In genomic region chr16:79653337-79654000, GRCh38 we compare ENCODE assay signal across 14 cellular contexts. TPM values are rescaled to one million over a fixed set of nuclear protein-coding genes. Genes with fewer than 3 reads are reported as not detected.
DNase-seq lines count a peak whose midpoint lies in the region; ATAC-seq, FAIRE-seq and TF ChIP-seq lines count a peak whose summit lies in the region.
"Had no signal": no experiment of that assay in that cellular context is flagged by ENCODE, and none has a peak within 500 bp of the region (broad histone marks: within the 10 kb centered on the region; RNA-seq: fewer than 3 reads in every experiment).

No MANE protein-coding gene starts in this region.

- TF ChIP-seq CTCF in SK-N-SH (IDR thresholded peaks at IDR 0.05) (no peak), K562 (IDR thresholded peaks at IDR 0.05 in 2 of 3, conservative IDR thresholded peaks at IDR 0.05 in 1 of 3; ENCODE audit: insufficient read depth in 2 of 3, low read depth in 1 of 3, low read length in 3 of 3) (no peak), thyroid gland (IDR thresholded peaks at IDR 0.05) (no peak), D721Med (IDR thresholded peaks at IDR 0.05; ENCODE audit: insufficient read depth, missing control alignments) (no peak)

- POLR2A ChIA-PET in SK-N-SH (lab: Yijun Ruan, JAX), result interaction anchor here (0.7 kb wide), 1 partner anchor 103 kb away, joined by 3 read pairs; no protein-coding TSS in a partner anchor
- POLR2A ChIA-PET in K562 (lab: Yijun Ruan, JAX), result interaction anchor here (0.9 to 1.2 kb wide), 3 partner anchors 12 to 192 kb away, joined by 3 to 8 read pairs (median 4); no protein-coding TSS in a partner anchor

- no peaks in the 10 kb centered on the region for H3K36me3 ChIP-seq in SK-N-SH (replicated peaks in 1 of 2; ENCODE audit: control insufficient read depth in 1 of 2, insufficient read depth in 2 of 2, low read length in 1 of 2)
- no peaks in the 10 kb centered on the region for H3K36me3 ChIP-seq in K562 (ENCODE audit: control insufficient read depth, insufficient read depth, low read length)
- no peaks in the 10 kb centered on the region for H3K36me3 ChIP-seq in thyroid gland
- H3K36me3 ChIP-seq: Peyer's patch had no signal

- H3K4me3 ChIP-seq in SK-N-SH (ENCODE audit: low read depth in 2 of 2, low read length in 1 of 2) (no peak overlapping the region), K562 (no peak overlapping the region), right cardiac atrium (ENCODE audit: low read length) (no peak overlapping the region), thyroid gland (replicated peaks in 1 of 3) (no peak overlapping the region)
- H3K4me3 ChIP-seq: Peyer's patch had no signal

- peaks cover 0 to 15% of the 10 kb centered on the region in 2 experiments; a peak in 1 of 4 replicates for H3K4me1 ChIP-seq in SK-N-SH (ENCODE audit: control insufficient read depth in 1 of 2, insufficient read depth in 2 of 2, low read depth in 1 of 2, low read length in 1 of 2)
- peaks cover 0 to 3% of the 10 kb centered on the region in 2 experiments; a peak in 2 of 5 replicates for H3K4me1 ChIP-seq in K562 (replicated peaks in 1 of 2; ENCODE audit: control insufficient read depth in 2 of 2, insufficient read depth in 2 of 2, low read length in 2 of 2)
- peaks cover 2% of the 10 kb centered on the region for H3K4me1 ChIP-seq in right cardiac atrium (ENCODE audit: control insufficient read depth, insufficient read depth, low read length)
- peaks cover 36 to 50% of the 10 kb centered on the region in 2 donors for H3K4me1 ChIP-seq in thyroid gland
- H3K4me1 ChIP-seq: Peyer's patch had no signal

- H3K9me1 ChIP-seq in K562 (ENCODE audit: control insufficient read depth, insufficient read depth, low read length), result no peaks in the 10 kb centered on the region

- TF ChIP-seq POLR2A in K562 (conservative IDR thresholded peaks at IDR 0.05), result no peak
- TF ChIP-seq POLR2A in thyroid gland (IDR thresholded peaks at IDR 0.05), result no peak

- FAIRE-seq in K562 (lab: Jason Lieb, UNC), result no peak
- no peak for FAIRE-seq in D721Med (lab: Jason Lieb, UNC)

- no TSS peak for BruUV-seq in K562 (replicated peaks; lab: Mats Ljungman, UMichigan)

- no peaks in the 10 kb centered on the region for H3K9me3 ChIP-seq in SK-N-SH
- H3K9me3 ChIP-seq in K562 (replicated peaks; ENCODE audit: control insufficient read depth, insufficient read depth, low read depth, low read length), result no peaks in the 10 kb centered on the region
- H3K9me3 ChIP-seq in right cardiac atrium (ENCODE audit: control insufficient read depth, low read length), result no peaks in the 10 kb centered on the region
- H3K9me3 ChIP-seq in thyroid gland, result no peaks in the 10 kb centered on the region
- H3K9me3 ChIP-seq: Peyer's patch had no signal

- ATAC-seq in SK-N-SH treated with all-trans-retinoic acid at 6 μM for 48 hours, result no peak
- no peak for ATAC-seq in K562
- peak; percentile 55 to 78 for ATAC-seq in right cardiac atrium
- ATAC-seq: activated T-cell treated with anti-CD3 and anti-CD28 coated beads, Interleukin-2, amount 50 U/mL, for 72 hours; effector memory CD8-positive, alpha-beta T cell had no signal

- H4K20me1 ChIP-seq in SK-N-SH (ENCODE audit: insufficient read depth) (no peaks in the 10 kb centered on the region), K562 (replicated peaks; ENCODE audit: control insufficient read depth, insufficient read depth, low read length) (no peaks in the 10 kb centered on the region)

- TF ChIP-seq RAD21 in SK-N-SH (IDR thresholded peaks at IDR 0.05; ENCODE audit: low read length) (0 out of 2 replicates have a peak, but pooled peaks have one; percentile 4), K562 (CRISPR knock-in tag; conservative IDR thresholded peaks at IDR 0.05 in 1 of 2, IDR thresholded peaks at IDR 0.05 in 1 of 2) (no peak)

- no peak; a peak in 1 of 4 replicates for TF ChIP-seq EP300 in SK-N-SH (IDR thresholded peaks at IDR 0.05; ENCODE audit: borderline replicate concordance in 1 of 2, low read depth in 1 of 2, low read length in 1 of 2)
- TF ChIP-seq EP300 in K562 (IDR thresholded peaks at IDR 0.05; ENCODE audit: low read length), result no peak

- in situ Hi-C loops in K562 (cut with MboI), result no loop called here

- H3F3A ChIP-seq in SK-N-SH (replicated peaks; ENCODE audit: insufficient read depth), result no peaks in the 10 kb centered on the region

- peak; percentile 61 for DNase-seq in SK-N-SH
- no peak for DNase-seq in K562 (ENCODE audit: extremely low read depth in 1 of 4, low spot score in 3 of 4)
- peak; percentile 72 to 93 (median 85) for DNase-seq in right cardiac atrium
- DNase-seq in thyroid gland, result peak; percentile 37 to 46
- no peak for DNase-seq in SW 1271 (lab: John Stamatoyannopoulos, UW)
- no peak for DNase-seq in D721Med (ENCODE audit: insufficient read length, low spot score)
- no peak for DNase-seq in effector CD4-positive, alpha-beta T cell
- DNase-seq: activated T-cell treated with anti-CD3 and anti-CD28 coated beads, Interleukin-2, amount 50 U/mL, for 72 hours; effector memory CD8-positive, alpha-beta T cell; NCI-H446; Peyer's patch had no signal

- H3K4me2 ChIP-seq in SK-N-SH (no peak overlapping the region), K562 (ENCODE audit: insufficient read depth, low read length) (no peak overlapping the region)
- H3K4me2 ChIP-seq: KMS-11 had no signal

- H3K9ac ChIP-seq in SK-N-SH (no peak overlapping the region), K562 (ENCODE audit: insufficient read depth in 1 of 2, low read depth in 2 of 2, low read length in 2 of 2) (no peak overlapping the region)
- H3K9ac ChIP-seq: KMS-11, parathyroid adenoma had no signal

- CTCF ChIA-PET in SK-N-SH (lab: Yijun Ruan, JAX), result interaction anchor here (0.6 to 1.0 kb wide), 2 partner anchors 52 to 721 kb away, joined by 3 read pairs; no protein-coding TSS in a partner anchor
- CTCF ChIA-PET in K562 (lab: Yijun Ruan, JAX; ENCODE audit: low intra/inter-chr PET ratio), result no interaction called here

- 31% methylated on average over 7 of the region's 7 CpGs for WGBS in SK-N-SH (ENCODE audit: low lambda C conversion rate)
- 1% methylated on average over 7 of the region's 7 CpGs for WGBS in K562 (ENCODE audit: insufficient coverage, low coverage, missing lambda C conversion rate)
- 22% methylated on average over 7 of the region's 7 CpGs for WGBS in right cardiac atrium
- 37% methylated on average over 7 of the region's 7 CpGs for WGBS in thyroid gland, 2 donors

- intact Hi-C loops in K562 (cut with micrococcal nuclease) (no loop called here), right cardiac atrium (cut with DNase I) (no loop called here), thyroid gland (cut with DNase I) (loop anchor here (10.0 kb wide), 1 partner anchor 61 kb away; no protein-coding TSS in a partner anchor)

- no peaks in the 10 kb centered on the region for H3K79me2 ChIP-seq in SK-N-SH (ENCODE audit: insufficient read depth)
- H3K79me2 ChIP-seq in K562 (ENCODE audit: control insufficient read depth, insufficient read depth, low read length), result no peaks in the 10 kb centered on the region
- H3K79me2 ChIP-seq: parathyroid adenoma had no signal

- H3K9me2 ChIP-seq in SK-N-SH, result no peaks in the 10 kb centered on the region

- H3K27ac ChIP-seq in SK-N-SH (ENCODE audit: low read depth in 2 of 2, low read length in 1 of 2) (peak overlapping the region in 1 of 2 experiments; percentile 8; a peak in 2 of 4 replicates), K562 (ENCODE audit: extremely low read depth, low read depth, low read length) (no peak overlapping the region), right cardiac atrium (ENCODE audit: low read length) (no peak overlapping the region), thyroid gland (no peak overlapping the region)
- H3K27ac ChIP-seq: KMS-11, parathyroid adenoma, Peyer's patch had no signal

- no peaks in the 10 kb centered on the region for H3K27me3 ChIP-seq in SK-N-SH (ENCODE audit: insufficient read depth)
- peaks cover 7 to 37% of the 10 kb centered on the region in 2 experiments; a peak in 4 of 5 replicates for H3K27me3 ChIP-seq in K562 (ENCODE audit: control insufficient read depth in 2 of 2, insufficient read depth in 2 of 2, low read length in 2 of 2)
- H3K27me3 ChIP-seq in right cardiac atrium (ENCODE audit: control insufficient read depth, insufficient read depth), result no peaks in the 10 kb centered on the region
- H3K27me3 ChIP-seq in thyroid gland, result no peaks in the 10 kb centered on the region
- H3K27me3 ChIP-seq: Peyer's patch had no signal

- H2AFZ ChIP-seq in SK-N-SH (ENCODE audit: low read depth) (no peak overlapping the region), K562 (ENCODE audit: low read depth, low read length) (no peak overlapping the region)
- H2AFZ ChIP-seq: parathyroid adenoma had no signal

TF ChIP-seq in SK-N-SH treated with all-trans-retinoic acid at 6 μM for 48 hours, 23 proteins besides CTCF, POLR2A, EP300 and RAD21 (continues in another document):
- no peak for TF ChIP-seq ZNF565 (CRISPR knock-in tag; conservative IDR thresholded peaks at IDR 0.05; ENCODE audit: low read depth)
- TF ChIP-seq ZNF70 (CRISPR knock-in tag; IDR thresholded peaks at IDR 0.05), result no peak

TF ChIP-seq in K562, 482 proteins besides CTCF, POLR2A, EP300 and RAD21:
- TF ChIP-seq TRIM24 (IDR thresholded peaks at IDR 0.05), result no peak
- TF ChIP-seq TAF15 (IDR thresholded peaks at IDR 0.05; ENCODE audit: low read depth, low read length), result no peak
- TF ChIP-seq NFIC (IDR thresholded peaks at IDR 0.05), result peak; percentile 13; the same call in 1 of the 2 replicates

RNA-seq across cellular contexts. Expression of gene MAF, which starts 52.9 kb away (rescaled TPM):
- 0.23 and 0.37 TPM in 2 replicates for polyA plus RNA-seq in SK-N-SH (2012; rRNA removed)
- polyA plus RNA-seq in SK-N-SH (2012; cell fraction: cytosol; rRNA removed), result 0.27 and 0.34 TPM in 2 replicates
- 0.50 and 0.61 TPM in 2 replicates for polyA plus RNA-seq in SK-N-SH (2012; cell fraction: nucleus; rRNA removed)
- total RNA-seq in K562 (2011; cell fraction: chromatin; rRNA removed; ENCODE audit: low replicate concordance), result not detected in 2 replicates
- total RNA-seq in K562 (2011; cell fraction: nucleolus; rRNA removed), result not detected in 2 replicates
- not detected in 2 replicates for total RNA-seq in K562 (2011; cell fraction: nucleoplasm; rRNA removed)
- total RNA-seq in K562 (2014; rRNA removed), result 0.29 TPM in 1 of 2 replicates, not detected in the other
- total RNA-seq in K562 (2014; rRNA removed; fragmentation: Illumina TruSeq; extraction: Trizol), result not detected in 2 replicates
- not detected in 2 replicates for total RNA-seq in K562 (2015; rRNA removed; fragmentation: Illumina TruSeq; extraction: Trizol)
- 0.16 and 0.18 TPM in 2 replicates for total RNA-seq in K562 (2021)
- polyA plus RNA-seq in K562 (2011; rRNA removed), result 0.01 TPM in 1 of 2 replicates, not detected in the other
- not detected in 2 replicates for polyA plus RNA-seq in K562 (2011; cell fraction: cytosol; rRNA removed)
- not detected in 2 replicates for polyA plus RNA-seq in K562 (2011; cell fraction: nucleus; rRNA removed)
- 0.01 TPM in 2 replicates for polyA plus RNA-seq in K562 (2012)
- not detected in 2 replicates for polyA plus RNA-seq in K562 (2014; fragmentation: Illumina TruSeq; extraction: Trizol)
- polyA plus RNA-seq in K562 (2014; fragmentation: Nextera tagmentation; extraction: Ambion mirVana), result not detected
- not detected in 2 replicates for polyA plus RNA-seq in K562 (2014; rRNA removed)
- not detected in 2 replicates for polyA minus RNA-seq in K562 (2011; rRNA and poly(A)+ RNA removed)
- polyA minus RNA-seq in K562 (2011; cell fraction: cytosol; rRNA and poly(A)+ RNA removed), result not detected in 2 replicates
- not detected in 2 replicates for polyA minus RNA-seq in K562 (2011; cell fraction: nucleus; rRNA and poly(A)+ RNA removed)
- total RNA-seq in right cardiac atrium, result 10 to 100 TPM; 17.1 to 26.6 (median 18.8) TPM
- 4.3 TPM for polyA plus RNA-seq in right cardiac atrium
- 100 to 1,000 TPM in 1 of 4 donors, 10 to 100 TPM in 3; 59.7 to 158 (median 67.1) TPM for total RNA-seq in thyroid gland

Comparison
In these comparisons a context has a peak if more than half of its experiments do, and no peak if none do; other contexts are left out.
1. DNase-seq: peak in SK-N-SH (single experiment), right cardiac atrium (3 of 3) and thyroid gland (2 of 2); none in K562 (0 of 4), SW 1271 (0 of 2), D721Med (single experiment) and effector CD4-positive, alpha-beta T cell (single experiment).
2. ATAC-seq: peak in right cardiac atrium (2 of 2); none in SK-N-SH treated with all-trans-retinoic acid at 6 μM for 48 hours (single experiment) and K562 (single experiment).
3. RNA of gene MAF, which starts 52.9 kb away (total RNA-seq): 59.7 to 158 TPM in thyroid gland and 17.1 to 26.6 TPM in right cardiac atrium; 0.16 to 0.29 TPM in K562; every median in the first group is over 10 times any median in the second.
4. Of the 27 proteins assayed by ChIP-seq in both K562 and SK-N-SH: peak only in K562: NFIC; only in SK-N-SH: GATA2 and RAD21; in both: none; in neither: 24.